8 cellular contexts compared by ENCODE assay signal in the genomic region with DNA sequence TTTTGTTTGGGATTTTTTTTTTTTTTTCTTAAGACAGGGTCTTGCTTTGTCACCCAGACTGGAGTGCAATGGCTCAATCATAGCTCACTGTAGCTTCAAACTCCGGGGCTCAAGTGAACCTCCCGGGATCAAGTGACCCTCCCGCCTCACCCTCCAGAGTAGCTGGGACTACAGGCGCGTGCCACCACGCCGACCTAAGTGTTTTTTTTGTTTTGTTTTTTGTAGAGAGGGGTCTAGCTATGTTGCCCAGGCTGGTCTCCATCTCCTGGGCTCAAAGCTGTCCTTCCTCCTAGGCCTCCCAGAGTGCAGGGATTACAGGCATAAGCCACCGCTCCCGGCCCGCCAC. TPM values are rescaled to one million over a fixed set of nuclear protein-coding genes. Genes with fewer than 3 reads are reported as not detected.
DNase-seq lines count a peak whose midpoint lies in the region; ATAC-seq and TF ChIP-seq lines count a peak whose summit lies in the region.

No MANE protein-coding gene starts in this region.

- H3K27ac ChIP-seq in thoracic aorta, result peak overlapping the region; percentile 47 to 61

- H3K4me3 ChIP-seq in adipocyte (ENCODE audit: low read length), result peak overlapping the region; percentile 86
- H3K4me3 ChIP-seq in kidney epithelial cell (ENCODE audit: low read depth, low read length), result peak overlapping the region; percentile 65
- peak overlapping the region; percentile 87 for H3K4me3 ChIP-seq in thoracic aorta

- intact Hi-C loops in activated CD4-positive, alpha-beta T cell treated with anti-CD3 and anti-CD28 coated beads for 36 hours (cut with DNase I, micrococcal nuclease), result loop anchor here in 1 of 2 experiments (1.0 to 5.0 kb wide), 7 partner anchors 24 to 645 kb away; partner anchors contain the start of genes DYRK1A, MORC3, PIGP and TTC3

- peak overlapping the region; percentile 88 for H3K9ac ChIP-seq in adipocyte (ENCODE audit: low read length)

- POLR2A ChIA-PET in activated CD4-positive, alpha-beta T cell treated with anti-CD3 and anti-CD28 coated beads for 36 hours (lab: Charles Lee), result interaction anchor here (1.5 kb wide), 1 partner anchor 646 kb away, joined by 4 read pairs; the partner anchor contains the start of gene MORC3

- H3K4me1 ChIP-seq in adipocyte (ENCODE audit: control insufficient read depth, insufficient read depth, low read length) (peaks cover 9% of the 10 kb centered on the region), thoracic aorta (ENCODE audit: control insufficient read depth in 1 of 2, low read depth in 2 of 2) (peaks cover 5 to 17% of the 10 kb centered on the region in 2 donors)

- peak overlapping the region; percentile 88 for H3K27ac Mint-ChIP-seq in activated CD4-positive, alpha-beta T cell treated with anti-CD3 and anti-CD28 coated beads for 36 hours

- peaks cover 9% of the 10 kb centered on the region for H3K36me3 Mint-ChIP-seq in activated CD4-positive, alpha-beta T cell treated with anti-CD3 and anti-CD28 coated beads for 36 hours (ENCODE audit: low read depth)

- H3K27me3 Mint-ChIP-seq in activated CD4-positive, alpha-beta T cell treated with anti-CD3 and anti-CD28 coated beads for 36 hours, result no peaks in the 10 kb centered on the region

- TF ChIP-seq CTCF in kidney epithelial cell (IDR thresholded peaks at IDR 0.05; ENCODE audit: insufficient read depth, low read length, poor library complexity, severe bottlenecking) (no peak), thoracic aorta (IDR thresholded peaks at IDR 0.05) (no peak)

- H3K4me1 Mint-ChIP-seq in activated CD4-positive, alpha-beta T cell treated with anti-CD3 and anti-CD28 coated beads for 36 hours, result peaks cover 9% of the 10 kb centered on the region

- H3K27me3 ChIP-seq in adipocyte (replicated peaks; ENCODE audit: control insufficient read depth, insufficient read depth, low read length) (no peaks in the 10 kb centered on the region), kidney epithelial cell (ENCODE audit: control insufficient read depth, insufficient read depth, low read length) (no peaks in the 10 kb centered on the region), thoracic aorta (replicated peaks; ENCODE audit: insufficient read depth) (no peaks in the 10 kb centered on the region)

- H3K36me3 ChIP-seq in adipocyte (ENCODE audit: control insufficient read depth, insufficient read depth, low read length, severe bottlenecking) (peaks cover 8% of the 10 kb centered on the region), kidney epithelial cell (ENCODE audit: control insufficient read depth, insufficient read depth, low read length) (no peaks in the 10 kb centered on the region), thoracic aorta (peaks cover 6% of the 10 kb centered on the region)

- no peaks in the 10 kb centered on the region for H3K9me3 ChIP-seq in adipocyte (ENCODE audit: control insufficient read depth, low read length)
- no peaks in the 10 kb centered on the region for H3K9me3 ChIP-seq in thoracic aorta

- no peak for ATAC-seq in activated CD4-positive, alpha-beta T cell treated with anti-CD3 and anti-CD28 coated beads for 36 hours
- ATAC-seq in thoracic aorta (ENCODE audit: insufficient number of reproducible peaks, low FRiP score, low read depth) (no peak), GM19452 (IDR thresholded peaks at IDR 0.05; ENCODE audit: unreplicated experiment) (no peak), HG02798 (IDR thresholded peaks at IDR 0.05; ENCODE audit: poor library complexity, unreplicated experiment) (no peak)

- no peaks in the 10 kb centered on the region for H3K9me3 Mint-ChIP-seq in activated CD4-positive, alpha-beta T cell treated with anti-CD3 and anti-CD28 coated beads for 36 hours (ENCODE audit: low read depth)

- H3K4me3 Mint-ChIP-seq in activated CD4-positive, alpha-beta T cell treated with anti-CD3 and anti-CD28 coated beads for 36 hours, result peak overlapping the region; percentile 73

- DNase-seq in activated CD4-positive, alpha-beta T cell treated with anti-CD3 and anti-CD28 coated beads for 36 hours, result no peak
- no peak for DNase-seq in activated CD4-positive, alpha-beta T cell treated with anti-CD3 and anti-CD28 coated beads for 1 hour
- DNase-seq in adipocyte (ENCODE audit: low read depth), result no peak
- DNase-seq in kidney epithelial cell (ENCODE audit: low read depth), result no peak
- no peak for DNase-seq in thoracic aorta (ENCODE audit: low spot score)
- DNase-seq in activated effector memory CD4-positive, alpha-beta T cell treated with Interleukin-2 at 50 U/mL for 16 hours, result no peak

- CTCF ChIA-PET in activated CD4-positive, alpha-beta T cell treated with anti-CD3 and anti-CD28 coated beads for 36 hours (lab: Charles Lee), result interaction anchor here (0.9 to 2.2 kb wide), 9 partner anchors 9 to 285 kb away, joined by 3 to 11 read pairs (median 5); no protein-coding TSS in a partner anchor

RNA-seq across cellular contexts. Expression of gene HLCS, which starts 0.8 kb away (rescaled TPM):
- total RNA-seq in activated CD4-positive, alpha-beta T cell treated with anti-CD3 and anti-CD28 coated beads for 36 hours, result 10 to 100 TPM; 14.3 to 15.0 TPM
- 26.7 and 38.2 TPM in 2 replicates for total RNA-seq in kidney epithelial cell
- 10 to 100 TPM; 17.5 to 29.3 TPM for total RNA-seq in thoracic aorta

RNA-seq across cellular contexts. Expression of gene RIPPLY3, which starts 40.8 kb away (rescaled TPM):
- under 1 TPM in 1 of 2 experiments, not detected in 1; 0.16 TPM for total RNA-seq in activated CD4-positive, alpha-beta T cell treated with anti-CD3 and anti-CD28 coated beads for 36 hours
- total RNA-seq in kidney epithelial cell (0.48 and 0.92 TPM in 2 replicates), thoracic aorta (not detected)
